ENCODE assay signal across 9 cellular contexts in the genomic region with DNA sequence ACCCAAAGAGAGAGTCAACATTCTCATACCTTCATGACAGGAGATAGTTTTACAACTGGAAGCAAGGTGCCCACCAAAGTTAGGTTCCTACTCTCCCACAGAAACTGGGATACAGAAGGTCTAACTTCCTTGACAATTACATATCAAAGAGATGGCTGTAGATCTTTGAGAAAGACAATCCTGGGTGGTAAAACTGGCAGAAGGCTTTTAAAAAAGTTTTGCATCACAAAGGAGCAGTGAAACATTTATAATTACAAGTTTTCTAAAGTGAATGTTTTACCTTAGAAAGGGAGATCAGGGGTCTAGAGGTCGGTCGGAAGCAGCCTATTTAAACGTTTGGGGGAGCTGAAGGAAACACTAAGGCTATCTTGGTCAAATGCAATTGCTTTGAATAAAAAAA.
"Had no signal": no experiment of that assay in that cellular context is flagged by ENCODE, and none has a peak within 500 bp of the region (broad histone marks: within the 10 kb centered on the region; RNA-seq: fewer than 3 reads in every experiment).

No MANE protein-coding gene starts in this region.

- H3K36me3 ChIP-seq: HAP-1 had no signal

- DNase-seq: H7, HFFc6, IMR-90, KG1 had no signal

- ATAC-seq: HCT116, K562 had no signal

- H2AFZ ChIP-seq: GM23248 had no signal

- FAIRE-seq: HTR-8/SVneo, K562 had no signal

- H3K27ac ChIP-seq: GM23248 had no signal

- H3K9ac ChIP-seq: GM23248 had no signal

- H3K4me3 ChIP-seq: GM23248, HAP-1, K562 had no signal
